In the genomic region with DNA sequence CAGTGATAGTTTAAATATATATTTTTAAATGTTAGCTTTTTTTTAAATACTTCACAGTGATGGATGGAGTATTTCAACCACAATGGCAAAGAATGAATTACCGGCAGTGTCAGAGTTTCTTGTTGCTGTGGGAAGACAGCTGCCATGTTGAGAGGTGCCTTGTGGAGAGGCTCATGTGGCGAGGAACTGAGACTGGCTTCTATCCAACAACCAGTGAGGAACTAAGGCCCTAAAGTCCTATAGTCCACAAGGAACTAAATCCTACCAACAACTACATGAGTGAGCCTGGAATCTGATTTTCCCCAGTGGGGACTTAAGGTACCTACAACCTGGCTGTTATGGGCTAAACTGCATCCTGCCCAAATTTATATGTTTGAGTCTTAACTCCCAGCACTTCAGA, we compare ENCODE assay signal across 23 cellular contexts.
DNase-seq lines count a peak whose midpoint lies in the region; ATAC-seq, FAIRE-seq and TF ChIP-seq lines count a peak whose summit lies in the region.
"Had no signal": no experiment of that assay in that cellular context is flagged by ENCODE, and none has a peak within 500 bp of the region (broad histone marks: within the 10 kb centered on the region; RNA-seq: fewer than 3 reads in every experiment).

No MANE protein-coding gene starts in this region.

- intact Hi-C loops in right lobe of liver (cut with DNase I) = no loop called here
- intact Hi-C loops in HepG2 (cut with micrococcal nuclease; ENCODE audit: unreplicated experiment) = no loop called here
- intact Hi-C loops in activated B cell treated with CpG ODN at 0.5 μM for 24 hours (cut with micrococcal nuclease) = no loop called here
- intact Hi-C loops in upper lobe of right lung (cut with DNase I) = no loop called here

- H3K79me2 ChIP-seq in HepG2 (ENCODE audit: insufficient read depth, low read length) = no peaks in the 10 kb centered on the region

- TF ChIP-seq CTCF in right lobe of liver (IDR thresholded peaks at IDR 0.05) (no peak), HepG2 (CRISPR knock-in tag; IDR thresholded peaks at IDR 0.05) (no peak), activated B cell treated with CpG ODN at 0.5 μM for 24 hours (IDR thresholded peaks at IDR 0.05) (no peak), upper lobe of right lung (IDR thresholded peaks at IDR 0.05) (no peak), BE2C (IDR thresholded peaks at IDR 0.05; ENCODE audit: low read depth, low read length) (no peak)

- H3K27ac Mint-ChIP-seq in activated B cell treated with CpG ODN at 0.5 μM for 24 hours = peak overlapping the region; percentile 18

- no peak for FAIRE-seq in HepG2 (lab: Jason Lieb, UNC)
- FAIRE-seq: A204.1, D721Med, H1 had no signal

- in situ Hi-C loops in HepG2 (cut with HindIII; ENCODE audit: extremely low pct_ligation_motif_present, low pct_unique_long_range_greater_than_20kb) = no loop called here

- DNase-seq in right lobe of liver (no peak), HepG2 (ENCODE audit: low spot score) (no peak), activated B cell treated with CpG ODN at 0.5 μM for 24 hours (no peak), myocyte (ENCODE audit: low read depth) (peak; percentile 54), upper lobe of right lung (no peak), BE2C (no peak), NCI-H526 (lab: John Stamatoyannopoulos, UW) (no peak)
- DNase-seq: DMS53, HCEC 1CT, Karpas-422, NCI-H1105 treated with DMSO at 0.1 percent for 48 hours, NCI-H146, NCI-H1930, NCI-H2107, NCI-H524, Peyer's patch, SHP77 treated with DMSO at 0.1 percent for 48 hours, T-helper 1 cell had no signal

- TF ChIP-seq RAD21 in HepG2 (CRISPR knock-in tag; IDR thresholded peaks at IDR 0.05) = no peak

- no peaks in the 10 kb centered on the region for H3K36me3 ChIP-seq in right lobe of liver
- no peaks in the 10 kb centered on the region for H3K36me3 ChIP-seq in HepG2 (replicated peaks in 1 of 2; ENCODE audit: control insufficient read depth in 1 of 2, insufficient read depth in 2 of 2, low read length in 2 of 2)
- no peaks in the 10 kb centered on the region for H3K36me3 ChIP-seq in upper lobe of right lung
- no peaks in the 10 kb centered on the region for H3K36me3 ChIP-seq in BE2C
- H3K36me3 ChIP-seq: Peyer's patch had no signal

- peak in 3 of 4 donors; percentile 27 to 42 (median 41) for ATAC-seq in right lobe of liver
- ATAC-seq in HepG2 = no peak
- no peak for ATAC-seq in activated B cell treated with CpG ODN at 0.5 μM for 24 hours (ENCODE audit: low read depth)
- ATAC-seq in upper lobe of right lung = peak; percentile 57
- no peak for ATAC-seq in HG02759 (IDR thresholded peaks at IDR 0.05; ENCODE audit: unreplicated experiment)

- peaks cover 92% of the 10 kb centered on the region for H3K4me1 Mint-ChIP-seq in activated B cell treated with CpG ODN at 0.5 μM for 24 hours

- TF ChIP-seq EP300 in HepG2 (IDR thresholded peaks at IDR 0.05; ENCODE audit: low read depth in 2 of 2, low read length in 2 of 2) (no peak), HepG2 (CRISPR knock-in tag; IDR thresholded peaks at IDR 0.05; ENCODE audit: borderline replicate concordance) (no peak)

- H3K4me1 ChIP-seq in right lobe of liver (no peaks in the 10 kb centered on the region), HepG2 (ENCODE audit: insufficient read depth, low read length) (no peaks in the 10 kb centered on the region), upper lobe of right lung (no peaks in the 10 kb centered on the region), BE2C (no peaks in the 10 kb centered on the region)

- H3K36me3 Mint-ChIP-seq in activated B cell treated with CpG ODN at 0.5 μM for 24 hours (ENCODE audit: low read depth) = peaks cover 52% of the 10 kb centered on the region

- CTCF ChIA-PET in HepG2 (lab: Yijun Ruan, JAX; ENCODE audit: low intra/inter-chr PET ratio, low total read pairs) (no interaction called here), activated B cell treated with CpG ODN at 0.5 μM for 24 hours (lab: Charles Lee) (no interaction called here)

- no peaks in the 10 kb centered on the region for H3K27me3 Mint-ChIP-seq in activated B cell treated with CpG ODN at 0.5 μM for 24 hours

- H3K4me2 ChIP-seq in HepG2 (ENCODE audit: low read depth, low read length) = no peak overlapping the region

- no TSS peak for BruUV-seq in HepG2 (replicated peaks; lab: Mats Ljungman, UMichigan)

- H3K27ac ChIP-seq in right lobe of liver (no peak overlapping the region), HepG2 (ENCODE audit: extremely low read length, insufficient read depth, low read length) (no peak overlapping the region), upper lobe of right lung (no peak overlapping the region)
- H3K27ac ChIP-seq: C4-2B, Peyer's patch had no signal

- no peak overlapping the region for H2AFZ ChIP-seq in HepG2 (ENCODE audit: low read length)

- H3K9ac ChIP-seq in HepG2 (ENCODE audit: insufficient read depth, low read depth, low read length) = no peak overlapping the region

- H3K4me3 ChIP-seq in right lobe of liver (no peak overlapping the region), HepG2 (replicated peaks in 1 of 3; ENCODE audit: insufficient read depth in 1 of 3, low read depth in 2 of 3, low read length in 3 of 3) (no peak overlapping the region), upper lobe of right lung (no peak overlapping the region), BE2C (ENCODE audit: low read depth, low read length) (no peak overlapping the region)
- H3K4me3 ChIP-seq: Peyer's patch had no signal

- TF ChIP-seq POLR2A in right lobe of liver (IDR thresholded peaks at IDR 0.05) = no peak
- no peak for TF ChIP-seq POLR2A in HepG2 (IDR thresholded peaks at IDR 0.05; ENCODE audit: insufficient read depth in 1 of 2, low read depth in 2 of 2, low read length in 2 of 2)

- no peaks in the 10 kb centered on the region for H4K20me1 ChIP-seq in HepG2 (ENCODE audit: insufficient read depth, low read length)

- WGBS in right lobe of liver (ENCODE audit: insufficient coverage, low coverage, low lambda C conversion rate, missing lambda C conversion rate) = 88% methylated on average over 2 of the region's 2 CpGs
- WGBS in HepG2 (ENCODE audit: low lambda C conversion rate) = 95% methylated on average over 1 of the region's 2 CpGs

- POLR2A ChIA-PET in HepG2 (lab: Yijun Ruan, JAX) (no interaction called here), activated B cell treated with CpG ODN at 0.5 μM for 24 hours (lab: Charles Lee) (no interaction called here)

- peaks cover 5% of the 10 kb centered on the region for H3K9me3 Mint-ChIP-seq in activated B cell treated with CpG ODN at 0.5 μM for 24 hours

- no peak overlapping the region for H3K4me3 Mint-ChIP-seq in activated B cell treated with CpG ODN at 0.5 μM for 24 hours

- H3K9me3 ChIP-seq in right lobe of liver = no peaks in the 10 kb centered on the region
- no peaks in the 10 kb centered on the region for H3K9me3 ChIP-seq in HepG2 (ENCODE audit: low read length)
- H3K9me3 ChIP-seq in upper lobe of right lung = no peaks in the 10 kb centered on the region
- H3K9me3 ChIP-seq in BE2C = no peaks in the 10 kb centered on the region
- H3K9me3 ChIP-seq: Peyer's patch had no signal

- H3K27me3 ChIP-seq in right lobe of liver = no peaks in the 10 kb centered on the region
- H3K27me3 ChIP-seq in HepG2 (ENCODE audit: control insufficient read depth in 1 of 2, insufficient read depth in 2 of 2, low read length in 2 of 2) = no peaks in the 10 kb centered on the region
- no peaks in the 10 kb centered on the region for H3K27me3 ChIP-seq in upper lobe of right lung
- no peaks in the 10 kb centered on the region; the same call in 1 of the 2 replicates for H3K27me3 ChIP-seq in BE2C
- H3K27me3 ChIP-seq: Peyer's patch had no signal

TF ChIP-seq in HepG2, 621 proteins besides CTCF, POLR2A, EP300 and RAD21:
- TF ChIP-seq, protein P1, sequence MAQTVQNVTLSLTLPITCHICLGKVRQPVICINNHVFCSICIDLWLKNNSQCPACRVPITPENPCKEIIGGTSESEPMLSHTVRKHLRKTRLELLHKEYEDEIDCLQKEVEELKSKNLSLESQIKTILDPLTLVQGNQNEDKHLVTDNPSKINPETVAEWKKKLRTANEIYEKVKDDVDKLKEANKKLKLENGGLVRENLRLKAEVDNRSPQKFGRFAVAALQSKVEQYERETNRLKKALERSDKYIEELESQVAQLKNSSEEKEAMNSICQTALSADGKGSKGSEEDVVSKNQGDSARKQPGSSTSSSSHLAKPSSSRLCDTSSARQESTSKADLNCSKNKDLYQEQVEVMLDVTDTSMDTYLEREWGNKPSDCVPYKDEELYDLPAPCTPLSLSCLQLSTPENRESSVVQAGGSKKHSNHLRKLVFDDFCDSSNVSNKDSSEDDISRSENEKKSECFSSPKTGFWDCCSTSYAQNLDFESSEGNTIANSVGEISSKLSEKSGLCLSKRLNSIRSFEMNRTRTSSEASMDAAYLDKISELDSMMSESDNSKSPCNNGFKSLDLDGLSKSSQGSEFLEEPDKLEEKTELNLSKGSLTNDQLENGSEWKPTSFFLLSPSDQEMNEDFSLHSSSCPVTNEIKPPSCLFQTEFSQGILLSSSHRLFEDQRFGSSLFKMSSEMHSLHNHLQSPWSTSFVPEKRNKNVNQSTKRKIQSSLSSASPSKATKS (CRISPR knock-in tag; IDR thresholded peaks at IDR 0.05) = no peak
- TF ChIP-seq, protein P2, sequence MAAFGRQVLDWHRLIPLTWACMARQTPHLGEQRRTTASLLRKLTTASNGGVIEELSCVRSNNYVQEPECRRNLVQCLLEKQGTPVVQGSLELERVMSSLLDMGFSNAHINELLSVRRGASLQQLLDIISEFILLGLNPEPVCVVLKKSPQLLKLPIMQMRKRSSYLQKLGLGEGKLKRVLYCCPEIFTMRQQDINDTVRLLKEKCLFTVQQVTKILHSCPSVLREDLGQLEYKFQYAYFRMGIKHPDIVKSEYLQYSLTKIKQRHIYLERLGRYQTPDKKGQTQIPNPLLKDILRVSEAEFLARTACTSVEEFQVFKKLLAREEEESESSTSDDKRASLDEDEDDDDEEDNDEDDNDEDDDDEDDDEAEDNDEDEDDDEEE (CRISPR knock-in tag; IDR thresholded peaks at IDR 0.05) = no peak

Comparison
In these comparisons a context has a peak if more than half of its experiments do, and no peak if none do; other contexts are left out.
1. ATAC-seq: peak in right lobe of liver (3 of 4) and upper lobe of right lung (single experiment); none in HepG2 (single experiment), activated B cell treated with CpG ODN at 0.5 μM for 24 hours (single experiment) and HG02759 (single experiment).